In the genomic region with DNA sequence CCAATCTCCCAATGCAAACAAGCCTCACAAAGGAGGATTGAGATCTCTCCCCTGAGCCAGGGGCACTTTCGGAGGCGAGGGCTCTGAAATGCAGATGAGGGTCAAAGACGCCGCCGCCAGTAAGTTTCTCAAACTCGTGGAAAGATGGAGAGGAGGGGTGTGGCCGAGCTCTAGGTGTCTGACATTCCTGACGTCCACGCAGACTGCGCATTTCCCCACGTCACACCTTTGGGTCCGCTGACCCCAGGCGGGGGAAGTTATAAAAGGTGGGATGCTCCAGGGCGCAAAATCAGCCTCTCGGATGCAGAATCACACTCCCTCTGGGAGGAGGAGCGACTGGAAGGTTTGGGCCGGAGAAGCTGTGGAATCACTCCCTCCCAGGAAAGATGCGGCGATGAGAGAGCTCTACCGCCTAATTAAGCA, we compare ENCODE assay signal across 8 cellular contexts. TPM values are rescaled to one million over a fixed set of nuclear protein-coding genes. Genes with fewer than 3 reads are reported as not detected.
DNase-seq lines count a peak whose midpoint lies in the region; ATAC-seq, FAIRE-seq and TF ChIP-seq lines count a peak whose summit lies in the region.

No MANE protein-coding gene starts in this region.

- peaks cover 31% of the 10 kb centered on the region for H3K4me1 Mint-ChIP-seq in activated naive CD4-positive, alpha-beta T cell treated with anti-CD3 and anti-CD28 coated beads, Interleukin-2, amount 10 ng/mL, durations not matched to agents 7 days and 5 days
- H3K4me1 Mint-ChIP-seq in activated T-helper 17 cell treated with anti-CD3 and anti-CD28 coated beads, Interleukin-2, amount 50 U/mL, for 72 hours, result peaks cover 16% of the 10 kb centered on the region

- H3K27me3 Mint-ChIP-seq in activated naive CD4-positive, alpha-beta T cell treated with anti-CD3 and anti-CD28 coated beads, Interleukin-2, amount 10 ng/mL, durations not matched to agents 7 days and 5 days, result peaks cover 100% of the 10 kb centered on the region
- H3K27me3 Mint-ChIP-seq in activated T-helper 17 cell treated with anti-CD3 and anti-CD28 coated beads, Interleukin-2, amount 50 U/mL, for 72 hours, result peaks cover 73% of the 10 kb centered on the region

- intact Hi-C loops in kidney (cut with DNase I), result no loop called here

- FAIRE-seq in kidney (lab: Jason Lieb, UNC), result no peak

- 4 to 6% methylated on average over 18 to 20 of the region's 20 CpGs for WGBS in upper lobe of left lung, 2 donors

- H3K4me1 ChIP-seq in kidney (ENCODE audit: control insufficient read depth in 1 of 2, insufficient read depth in 1 of 2, low read depth in 1 of 2, low read length in 2 of 2), result peaks cover 16 to 32% of the 10 kb centered on the region in 2 donors
- peaks cover 41 to 47% (median 44%) of the 10 kb centered on the region in 4 donors for H3K4me1 ChIP-seq in upper lobe of left lung

- H3K27me3 ChIP-seq in upper lobe of left lung, result peaks cover 0 to 45% (median 35%) of the 10 kb centered on the region in 4 donors

- no peak for TF ChIP-seq EP300 in upper lobe of left lung (IDR thresholded peaks at IDR 0.05)

- no peak for ATAC-seq in activated T-helper 17 cell treated with anti-CD3 and anti-CD28 coated beads, Interleukin-2, amount 50 U/mL, for 72 hours (replicated peaks)
- ATAC-seq in upper lobe of left lung (ENCODE audit: low FRiP score in 2 of 2), result no peak
- ATAC-seq in GM18909 (IDR thresholded peaks at IDR 0.05; ENCODE audit: poor library complexity, unreplicated experiment), result no peak

- no peaks in the 10 kb centered on the region for H3K36me3 Mint-ChIP-seq in activated naive CD4-positive, alpha-beta T cell treated with anti-CD3 and anti-CD28 coated beads, Interleukin-2, amount 10 ng/mL, durations not matched to agents 7 days and 5 days
- no peaks in the 10 kb centered on the region for H3K36me3 Mint-ChIP-seq in activated T-helper 17 cell treated with anti-CD3 and anti-CD28 coated beads, Interleukin-2, amount 50 U/mL, for 72 hours (ENCODE audit: low read depth)

- no peak overlapping the region for H3K9ac ChIP-seq in kidney (ENCODE audit: low read length in 2 of 2)

- H3K4me3 Mint-ChIP-seq in activated naive CD4-positive, alpha-beta T cell treated with anti-CD3 and anti-CD28 coated beads, Interleukin-2, amount 10 ng/mL, durations not matched to agents 7 days and 5 days, result peak overlapping the region; percentile 17
- H3K4me3 Mint-ChIP-seq in activated T-helper 17 cell treated with anti-CD3 and anti-CD28 coated beads, Interleukin-2, amount 50 U/mL, for 72 hours, result peak overlapping the region; percentile 83

- H3K27ac ChIP-seq in kidney (ENCODE audit: low read depth in 2 of 2, low read length in 2 of 2), result no peak overlapping the region
- H3K27ac ChIP-seq in upper lobe of left lung, result no peak overlapping the region

- H3K27ac Mint-ChIP-seq in activated naive CD4-positive, alpha-beta T cell treated with anti-CD3 and anti-CD28 coated beads, Interleukin-2, amount 10 ng/mL, durations not matched to agents 7 days and 5 days, result no peak overlapping the region
- H3K27ac Mint-ChIP-seq in activated T-helper 17 cell treated with anti-CD3 and anti-CD28 coated beads, Interleukin-2, amount 50 U/mL, for 72 hours, result no peak overlapping the region

- TF ChIP-seq CTCF in kidney (IDR thresholded peaks at IDR 0.05; ENCODE audit: borderline replicate concordance, extremely low read depth, insufficient read depth) (no peak), upper lobe of left lung (IDR thresholded peaks at IDR 0.05) (no peak)

- H3K9me3 Mint-ChIP-seq in activated naive CD4-positive, alpha-beta T cell treated with anti-CD3 and anti-CD28 coated beads, Interleukin-2, amount 10 ng/mL, durations not matched to agents 7 days and 5 days, result no peaks in the 10 kb centered on the region
- no peaks in the 10 kb centered on the region for H3K9me3 Mint-ChIP-seq in activated T-helper 17 cell treated with anti-CD3 and anti-CD28 coated beads, Interleukin-2, amount 50 U/mL, for 72 hours

- H3K4me3 ChIP-seq in kidney (ENCODE audit: low read length in 2 of 2), result peak overlapping the region; percentile 38 to 55
- peak overlapping the region in 3 of 4 donors; percentile 29 to 51 (median 46) for H3K4me3 ChIP-seq in upper lobe of left lung

- CTCF ChIA-PET in activated naive CD4-positive, alpha-beta T cell treated with anti-CD3 and anti-CD28 coated beads, Interleukin-2, amount 10 ng/mL, durations not matched to agents 7 days and 5 days (lab: Charles Lee), result interaction anchor here (0.9 kb wide), 1 partner anchor 162 kb away, joined by 3 read pairs; no protein-coding TSS in a partner anchor

- TF ChIP-seq POLR2A in upper lobe of left lung (IDR thresholded peaks at IDR 0.05), result no peak

- no peak for DNase-seq in activated naive CD4-positive, alpha-beta T cell treated with anti-CD3 and anti-CD28 coated beads, Interleukin-2, amount 10 ng/mL, durations not matched to agents 7 days and 5 days
- DNase-seq in activated naive CD4-positive, alpha-beta T cell treated with anti-CD3 and anti-CD28 coated beads, Interleukin-2, amount 50 U/mL, for 16 hours, result no peak
- DNase-seq in kidney, result peak; percentile 37
- no peak for DNase-seq in upper lobe of left lung
- DNase-seq in HUDEP-2 (lab: John Stamatoyannopoulos, UW; ENCODE audit: unreplicated experiment in 76 of 76), result no peak
- DNase-seq in activated gamma-delta T cell (lab: John Stamatoyannopoulos, UW), result no peak

- no peaks in the 10 kb centered on the region for H3K9me3 ChIP-seq in kidney (ENCODE audit: control insufficient read depth in 1 of 2, low read length in 2 of 2)
- H3K9me3 ChIP-seq in upper lobe of left lung, result no peaks in the 10 kb centered on the region

- H3K36me3 ChIP-seq in kidney (ENCODE audit: control insufficient read depth in 1 of 2, insufficient read depth in 2 of 2, low read length in 2 of 2) (no peaks in the 10 kb centered on the region), upper lobe of left lung (no peaks in the 10 kb centered on the region)

RNA-seq across cellular contexts. Expression of gene COL2A1, which starts 2.1 kb away (rescaled TPM):
- not detected for total RNA-seq in activated T-helper 17 cell treated with anti-CD3 and anti-CD28 coated beads, Interleukin-2, amount 50 U/mL, for 72 hours
- total RNA-seq in kidney, result not detected
- not detected for polyA plus RNA-seq in kidney (ENCODE audit: insufficient read depth, low read depth, low replicate concordance)
- total RNA-seq in upper lobe of left lung, result under 1 TPM in 1 of 6 donors, not detected in 5; 0.34 TPM

RNA-seq across cellular contexts. Expression of gene TMEM106C, which starts 38.8 kb away (rescaled TPM):
- total RNA-seq in activated T-helper 17 cell treated with anti-CD3 and anti-CD28 coated beads, Interleukin-2, amount 50 U/mL, for 72 hours, result 100 to 1,000 TPM; 184 to 207 TPM
- total RNA-seq in kidney, result 51.7 TPM
- 126 TPM for polyA plus RNA-seq in kidney (ENCODE audit: insufficient read depth, low read depth, low replicate concordance)
- 10 to 100 TPM; 32.8 to 90.6 (median 38.5) TPM for total RNA-seq in upper lobe of left lung
